ENCODE assay signal across 9 cellular contexts in the genomic region with DNA sequence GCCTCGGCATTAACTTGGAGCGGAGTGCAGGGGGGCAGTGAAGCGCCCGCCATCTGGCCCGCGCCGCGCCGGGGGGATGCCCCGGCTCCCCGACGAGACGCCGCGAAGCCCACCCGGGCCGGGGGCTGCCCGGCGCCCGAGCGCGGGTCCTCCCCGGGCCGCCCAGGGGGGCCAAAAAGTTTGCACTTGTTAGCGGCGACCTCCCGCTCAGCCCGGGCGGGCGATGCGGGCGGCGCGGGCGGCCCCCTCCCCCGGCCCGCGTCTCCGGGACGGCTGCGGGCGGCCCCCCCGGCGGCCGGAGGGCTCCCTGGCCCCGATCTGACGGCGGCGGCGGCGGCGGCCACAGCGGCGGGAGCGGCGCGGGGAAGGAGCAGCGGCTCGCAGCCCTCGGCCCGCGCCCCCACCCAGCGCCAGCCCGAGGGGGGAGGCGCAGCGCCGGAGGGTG. TPM values are rescaled to one million over a fixed set of nuclear protein-coding genes. Genes with fewer than 3 reads are reported as not detected.
DNase-seq lines count a peak whose midpoint lies in the region; ATAC-seq and TF ChIP-seq lines count a peak whose summit lies in the region.
"Had no signal": no experiment of that assay in that cellular context is flagged by ENCODE, and none has a peak within 500 bp of the region (broad histone marks: within the 10 kb centered on the region; RNA-seq: fewer than 3 reads in every experiment).

Gene NTNG2 (plus strand): TSS at position 316 of the 445 bp plus-strand sequence. CDS start 4,774 bp downstream, outside the sequence.

- H3K27me3 Mint-ChIP-seq in natural killer cell treated with Interleukin-12 subunit alpha and Interleukin-12 subunit beta and Interleukin-15 and Interleukin-18, amount 100 ng/mL, for 72 hours, result peaks cover 20 to 24% of the 10 kb centered on the region in 2 donors

- H3K4me3 Mint-ChIP-seq in natural killer cell treated with Interleukin-12 subunit alpha and Interleukin-12 subunit beta and Interleukin-15 and Interleukin-18, amount 100 ng/mL, for 72 hours, result peak within 1 kb of the TSS; percentile 97

- no peaks in the 10 kb centered on the region for H3K9me3 ChIP-seq in duodenal mucosa (ENCODE audit: control insufficient read depth in 1 of 2, low read length in 2 of 2)

- H3K36me3 ChIP-seq in duodenal mucosa (ENCODE audit: control insufficient read depth in 1 of 2, insufficient read depth in 2 of 2, low read length in 2 of 2), result no peaks in the 10 kb centered on the region

- H3K27ac ChIP-seq in duodenal mucosa (ENCODE audit: low read depth, low read length), result no peak within 1 kb of the TSS

- H3K36me3 Mint-ChIP-seq in natural killer cell treated with Interleukin-12 subunit alpha and Interleukin-12 subunit beta and Interleukin-15 and Interleukin-18, amount 100 ng/mL, for 72 hours, result peaks cover 6% of the 10 kb centered on the region

- H3K27ac Mint-ChIP-seq in natural killer cell treated with Interleukin-12 subunit alpha and Interleukin-12 subunit beta and Interleukin-15 and Interleukin-18, amount 100 ng/mL, for 72 hours, result peak within 1 kb of the TSS; percentile 70 to 81

- DNase-seq in AG08395 (ENCODE audit: low spot score), result peak; percentile 9
- no peak for DNase-seq in LNCaP clone FGC (ENCODE audit: low read depth)
- no peak for DNase-seq in natural killer cell treated with Interleukin-12 subunit alpha and Interleukin-12 subunit beta and Interleukin-15 and Interleukin-18, amount 100 ng/mL, for 72 hours (ENCODE audit: low spot score)
- DNase-seq in dermis blood vessel endothelial cell, result no peak
- DNase-seq in central memory CD4-positive, alpha-beta T cell, result no peak
- DNase-seq: NCI-H1417 treated with DMSO at 0.1 percent for 48 hours had no signal

- no peak for TF ChIP-seq CTCF in LNCaP clone FGC (IDR thresholded peaks at IDR 0.05; ENCODE audit: control insufficient read depth, extremely low read depth, insufficient read depth)

- peaks cover 11 to 17% of the 10 kb centered on the region in 2 donors for H3K4me1 Mint-ChIP-seq in natural killer cell treated with Interleukin-12 subunit alpha and Interleukin-12 subunit beta and Interleukin-15 and Interleukin-18, amount 100 ng/mL, for 72 hours (ENCODE audit: low read depth in 2 of 2)

- H3K4me1 ChIP-seq in duodenal mucosa (ENCODE audit: control insufficient read depth in 1 of 2, insufficient read depth in 2 of 2, low read length in 2 of 2), result peaks cover 17 to 18% of the 10 kb centered on the region in 2 donors

- ATAC-seq in natural killer cell treated with Interleukin-12 subunit alpha and Interleukin-12 subunit beta and Interleukin-15 and Interleukin-18, amount 100 ng/mL, for 72 hours, result no peak
- no peak for ATAC-seq in GM21390 (IDR thresholded peaks at IDR 0.05; ENCODE audit: unreplicated experiment)
- ATAC-seq in HG03139 (IDR thresholded peaks at IDR 0.05; ENCODE audit: unreplicated experiment), result no peak

- peak within 1 kb of the TSS in 1 of 2 donors; percentile 12 for H3K9ac ChIP-seq in duodenal mucosa (ENCODE audit: low read depth in 1 of 2, low read length in 2 of 2)

- no peaks in the 10 kb centered on the region for H3K9me3 Mint-ChIP-seq in natural killer cell treated with Interleukin-12 subunit alpha and Interleukin-12 subunit beta and Interleukin-15 and Interleukin-18, amount 100 ng/mL, for 72 hours

- H3K27me3 ChIP-seq in duodenal mucosa (ENCODE audit: control insufficient read depth in 1 of 2, insufficient read depth in 2 of 2, low read length in 2 of 2), result peaks cover 55 to 68% of the 10 kb centered on the region in 2 donors

- H3K4me3 ChIP-seq in LNCaP clone FGC (ENCODE audit: low read depth, low read length) (peak within 1 kb of the TSS; percentile 45), duodenal mucosa (ENCODE audit: low read depth in 1 of 2, low read length in 2 of 2) (peak within 1 kb of the TSS; percentile 64 to 65)

RNA-seq across cellular contexts. Expression of gene NTNG2, which starts in this region (rescaled TPM):
- 10 to 100 TPM in 1 of 2 donors, 1 to 10 TPM in 1; 8.3 to 11.5 TPM for total RNA-seq in natural killer cell treated with Interleukin-12 subunit alpha and Interleukin-12 subunit beta and Interleukin-15 and Interleukin-18, amount 100 ng/mL, for 72 hours
- total RNA-seq in dermis blood vessel endothelial cell, result 0.05 TPM in 1 of 2 replicates, not detected in the other
